Comparison of ENCODE assay signal across 8 cellular contexts in the genomic region with DNA sequence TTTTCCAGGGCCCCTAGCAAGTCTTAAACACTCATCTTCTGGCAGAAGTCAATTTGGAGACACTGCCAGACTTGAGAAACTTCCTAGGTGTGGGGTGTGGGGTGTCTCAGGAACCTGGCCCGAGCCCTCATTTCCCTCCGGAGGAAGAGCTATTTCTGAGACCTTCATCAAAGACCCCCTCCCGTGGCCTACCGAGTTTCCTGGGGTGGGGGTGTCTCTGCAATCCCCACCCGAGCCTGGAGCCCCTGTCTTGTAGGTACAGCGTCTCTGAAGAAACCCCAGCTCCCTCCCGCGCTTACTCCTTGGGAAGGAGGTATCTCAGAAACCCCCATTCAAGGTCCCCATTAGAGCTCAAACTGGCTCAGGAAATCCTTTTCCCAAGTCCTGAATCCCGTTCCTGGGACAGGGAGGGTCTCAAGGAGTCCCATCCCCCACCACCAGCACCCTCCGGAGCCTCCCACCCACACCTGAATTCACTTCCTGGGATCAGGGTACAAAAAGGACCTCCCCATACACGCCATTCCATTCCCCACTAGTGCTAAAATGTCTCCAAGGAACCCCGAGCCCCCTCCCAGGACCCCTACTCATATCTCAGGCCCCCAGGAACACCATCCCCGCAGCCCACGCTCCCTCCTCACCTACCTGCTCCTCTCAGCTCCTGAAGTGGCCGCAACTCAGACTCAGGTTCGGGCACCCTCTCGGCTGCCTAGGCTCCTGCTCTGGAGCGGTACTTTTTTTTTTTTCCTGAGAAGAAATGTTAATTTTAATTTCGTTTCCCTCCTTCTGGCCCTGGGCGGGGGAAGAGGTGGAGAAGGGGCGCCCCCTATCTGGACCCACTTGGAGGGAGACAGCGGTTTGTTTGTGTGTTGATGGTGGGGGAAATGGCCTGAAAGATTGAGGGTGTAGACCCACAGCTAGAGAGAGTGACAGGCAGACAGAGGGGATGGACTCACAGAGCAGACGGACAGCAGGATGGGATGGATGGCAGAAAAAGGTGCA. TPM values are rescaled to one million over a fixed set of nuclear protein-coding genes. Genes with fewer than 3 reads are reported as not detected.
DNase-seq lines count a peak whose midpoint lies in the region; ATAC-seq and TF ChIP-seq lines count a peak whose summit lies in the region.

No MANE protein-coding gene starts in this region.

- H3K9me3 ChIP-seq in CD4-positive, CD25-positive, alpha-beta regulatory T cell (ENCODE audit: control insufficient read depth in 2 of 2, low read length in 2 of 2) = no peaks in the 10 kb centered on the region

- CTCF ChIA-PET in activated CD4-positive, alpha-beta memory T cell treated with anti-CD3 and anti-CD28 coated beads for 36 hours (lab: Charles Lee) = interaction anchor here (1.4 kb wide), 1 partner anchor 386 kb away, joined by 4 read pairs; no protein-coding TSS in a partner anchor

- H3K4me1 ChIP-seq in CD4-positive, CD25-positive, alpha-beta regulatory T cell (ENCODE audit: control insufficient read depth, insufficient read depth, low read length, poor library complexity, severe bottlenecking) = peaks cover 25% of the 10 kb centered on the region

- no peaks in the 10 kb centered on the region for H3K27me3 Mint-ChIP-seq in CD4-positive, CD25-positive, alpha-beta regulatory T cell
- H3K27me3 Mint-ChIP-seq in activated CD4-positive, alpha-beta memory T cell treated with anti-CD3 and anti-CD28 coated beads for 36 hours = no peaks in the 10 kb centered on the region

- peak overlapping the region; percentile 87 to 97 (median 92) for H3K4me3 Mint-ChIP-seq in CD4-positive, CD25-positive, alpha-beta regulatory T cell
- peak overlapping the region; percentile 95 for H3K4me3 Mint-ChIP-seq in activated CD4-positive, alpha-beta memory T cell treated with anti-CD3 and anti-CD28 coated beads for 36 hours

- peak overlapping the region; percentile 85 for H3K4me3 ChIP-seq in CD4-positive, CD25-positive, alpha-beta regulatory T cell (ENCODE audit: low read depth, low read length)
- H3K4me3 ChIP-seq in fibroblast of villous mesenchyme (ENCODE audit: low read depth, low read length) = peak overlapping the region; percentile 9

- no peaks in the 10 kb centered on the region for H3K36me3 ChIP-seq in CD4-positive, CD25-positive, alpha-beta regulatory T cell (ENCODE audit: control insufficient read depth, insufficient read depth, low read length)

- H3K9me3 Mint-ChIP-seq in CD4-positive, CD25-positive, alpha-beta regulatory T cell = no peaks in the 10 kb centered on the region
- H3K9me3 Mint-ChIP-seq in activated CD4-positive, alpha-beta memory T cell treated with anti-CD3 and anti-CD28 coated beads for 36 hours = no peaks in the 10 kb centered on the region

- peak overlapping the region; percentile 90 to 97 (median 97) for H3K27ac Mint-ChIP-seq in CD4-positive, CD25-positive, alpha-beta regulatory T cell
- H3K27ac Mint-ChIP-seq in activated CD4-positive, alpha-beta memory T cell treated with anti-CD3 and anti-CD28 coated beads for 36 hours = peak overlapping the region; percentile 93

- TF ChIP-seq CTCF in fibroblast of villous mesenchyme (IDR thresholded peaks at IDR 0.05; ENCODE audit: insufficient read depth, low read depth, low read length) = no peak

- no peaks in the 10 kb centered on the region for H3K27me3 ChIP-seq in CD4-positive, CD25-positive, alpha-beta regulatory T cell (ENCODE audit: control insufficient read depth, insufficient read depth, low read length)

- H3K36me3 Mint-ChIP-seq in CD4-positive, CD25-positive, alpha-beta regulatory T cell = peaks cover 9% of the 10 kb centered on the region
- H3K36me3 Mint-ChIP-seq in activated CD4-positive, alpha-beta memory T cell treated with anti-CD3 and anti-CD28 coated beads for 36 hours = peaks cover 26% of the 10 kb centered on the region

- intact Hi-C loops in activated CD4-positive, alpha-beta memory T cell treated with anti-CD3 and anti-CD28 coated beads for 36 hours (cut with micrococcal nuclease) = loop anchor here (5.0 kb wide), 1 partner anchor 397 kb away; a partner anchor contains a TSS

- H3K27ac ChIP-seq in CD4-positive, CD25-positive, alpha-beta regulatory T cell (ENCODE audit: insufficient read depth, low read length, poor library complexity, severe bottlenecking) = peak overlapping the region; percentile 23

- peaks cover 5 to 36% (median 16%) of the 10 kb centered on the region in 4 donors for H3K4me1 Mint-ChIP-seq in CD4-positive, CD25-positive, alpha-beta regulatory T cell
- peaks cover 34% of the 10 kb centered on the region for H3K4me1 Mint-ChIP-seq in activated CD4-positive, alpha-beta memory T cell treated with anti-CD3 and anti-CD28 coated beads for 36 hours (ENCODE audit: low read depth)

- POLR2A ChIA-PET in activated CD4-positive, alpha-beta memory T cell treated with anti-CD3 and anti-CD28 coated beads for 36 hours (lab: Charles Lee) = interaction anchor here (2.0 kb wide), 1 partner anchor 70 kb away, joined by 7 read pairs; a partner anchor contains a TSS

- DNase-seq in CD4-positive, CD25-positive, alpha-beta regulatory T cell = peak; percentile 9 to 53 (median 25)
- peak; percentile 62 for DNase-seq in activated CD4-positive, alpha-beta memory T cell treated with anti-CD3 and anti-CD28 coated beads for 36 hours
- DNase-seq in fibroblast of villous mesenchyme (ENCODE audit: low read depth) = no peak
- peak; percentile 13 for DNase-seq in stimulated activated CD8-positive, alpha-beta memory T cell treated with anti-CD3 and anti-CD28 coated beads, Interleukin-12 subunit alpha, Interleukin-12 subunit beta, amount 100 ng/mL, for 1 hour (ENCODE audit: low read depth)
- DNase-seq in COR-L47 (lab: John Stamatoyannopoulos, UW) = no peak
- no peak for DNase-seq in dedifferentiated amniotic fluid mesenchymal stem cell (ENCODE audit: extremely low spot score)
- no peak for DNase-seq in HPDE6-E6E7 (ENCODE audit: extremely low spot score)

- peak; percentile 50 to 60 for ATAC-seq in CD4-positive, CD25-positive, alpha-beta regulatory T cell (ENCODE audit: low read depth in 2 of 2)
- peak; percentile 43 for ATAC-seq in HG02885 (IDR thresholded peaks at IDR 0.05; ENCODE audit: poor library complexity, unreplicated experiment)

RNA-seq across cellular contexts. Expression of a gene that starts 1.1 kb away (rescaled TPM):
- total RNA-seq in CD4-positive, CD25-positive, alpha-beta regulatory T cell = 23.3 TPM
- 10 to 100 TPM; 12.9 to 23.7 (median 19.3) TPM for polyA plus RNA-seq in CD4-positive, CD25-positive, alpha-beta regulatory T cell
- 10 to 100 TPM; 70.7 to 73.0 TPM for total RNA-seq in activated CD4-positive, alpha-beta memory T cell treated with anti-CD3 and anti-CD28 coated beads for 36 hours
- 4.2 and 12.5 TPM in 2 replicates for total RNA-seq in fibroblast of villous mesenchyme

RNA-seq across cellular contexts. Expression of a gene that starts 7.0 kb away (rescaled TPM):
- total RNA-seq in CD4-positive, CD25-positive, alpha-beta regulatory T cell = 64.5 TPM
- polyA plus RNA-seq in CD4-positive, CD25-positive, alpha-beta regulatory T cell = 10 to 100 TPM; 57.9 to 73.1 (median 64.4) TPM
- total RNA-seq in activated CD4-positive, alpha-beta memory T cell treated with anti-CD3 and anti-CD28 coated beads for 36 hours = 10 to 100 TPM; 62.8 to 73.9 TPM
- 53.5 and 74.4 TPM in 2 replicates for total RNA-seq in fibroblast of villous mesenchyme

RNA-seq across cellular contexts. Expression of a gene that starts 39.8 kb away (rescaled TPM):
- 18.5 TPM for total RNA-seq in CD4-positive, CD25-positive, alpha-beta regulatory T cell
- 10 to 100 TPM in 1 of 4 donors, 1 to 10 TPM in 3; 8.1 to 11.9 (median 9.4) TPM for polyA plus RNA-seq in CD4-positive, CD25-positive, alpha-beta regulatory T cell
- total RNA-seq in activated CD4-positive, alpha-beta memory T cell treated with anti-CD3 and anti-CD28 coated beads for 36 hours = 1 to 10 TPM; 7.1 to 7.7 TPM
- total RNA-seq in fibroblast of villous mesenchyme = 6.5 and 8.4 TPM in 2 replicates

RNA-seq across cellular contexts. Expression of a gene that starts 52.6 kb away (rescaled TPM):
- total RNA-seq in CD4-positive, CD25-positive, alpha-beta regulatory T cell = 56.8 TPM
- 100 to 1,000 TPM in 3 of 4 donors, 10 to 100 TPM in 1; 88.4 to 126 (median 109) TPM for polyA plus RNA-seq in CD4-positive, CD25-positive, alpha-beta regulatory T cell
- total RNA-seq in activated CD4-positive, alpha-beta memory T cell treated with anti-CD3 and anti-CD28 coated beads for 36 hours = 100 to 1,000 TPM; 149 to 150 TPM
- total RNA-seq in fibroblast of villous mesenchyme = 126 and 200 TPM in 2 replicates

RNA-seq across cellular contexts. Expression of a gene that starts 57.2 kb away (rescaled TPM):
- not detected for total RNA-seq in CD4-positive, CD25-positive, alpha-beta regulatory T cell
- not detected for polyA plus RNA-seq in CD4-positive, CD25-positive, alpha-beta regulatory T cell
- not detected for total RNA-seq in activated CD4-positive, alpha-beta memory T cell treated with anti-CD3 and anti-CD28 coated beads for 36 hours
- total RNA-seq in fibroblast of villous mesenchyme = not detected in 2 replicates

Comparison
In these comparisons a context has a peak if more than half of its experiments do, and no peak if none do; other contexts are left out.
1. DNase-seq: peak in CD4-positive, CD25-positive, alpha-beta regulatory T cell (3 of 3), activated CD4-positive, alpha-beta memory T cell treated with anti-CD3 and anti-CD28 coated beads for 36 hours (single experiment) and stimulated activated CD8-positive, alpha-beta memory T cell treated with anti-CD3 and anti-CD28 coated beads, Interleukin-12 subunit alpha, Interleukin-12 subunit beta, amount 100 ng/mL, for 1 hour (single experiment); none in fibroblast of villous mesenchyme (single experiment), COR-L47 (single experiment), dedifferentiated amniotic fluid mesenchymal stem cell (single experiment) and HPDE6-E6E7 (single experiment).